ENCODE assay signal across 17 cellular contexts in the genomic region with DNA sequence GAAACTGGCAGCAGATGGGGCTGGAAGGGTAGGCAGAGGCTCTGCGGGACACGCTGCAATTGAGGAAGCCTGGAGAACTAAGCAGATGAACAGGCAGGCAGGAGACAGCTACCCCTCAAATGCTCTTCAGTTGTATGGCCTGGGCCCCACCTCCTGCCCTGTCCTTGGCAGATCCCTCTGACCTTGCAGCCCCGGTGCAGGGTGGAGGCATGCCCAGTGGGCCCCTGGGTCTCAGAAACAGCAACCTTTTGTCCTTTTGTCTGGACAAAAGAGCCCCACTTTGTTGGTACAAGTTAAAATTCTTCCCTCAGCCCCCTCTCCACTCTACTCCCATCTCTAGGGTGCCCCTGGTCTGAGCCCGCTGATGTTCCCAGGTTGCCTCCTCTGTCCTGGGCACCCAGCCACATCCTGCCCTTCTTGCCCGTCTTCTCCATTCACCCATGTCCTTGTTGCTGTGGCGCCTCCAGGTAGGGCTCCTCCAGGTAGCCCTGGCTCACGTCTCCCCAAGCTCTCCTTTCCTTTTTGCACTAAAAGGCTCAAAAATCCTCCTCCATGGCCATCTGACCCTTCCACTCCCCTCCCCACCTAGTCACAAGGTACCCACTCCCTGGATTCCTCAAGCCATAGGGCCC.
DNase-seq lines count a peak whose midpoint lies in the region; ATAC-seq and TF ChIP-seq lines count a peak whose summit lies in the region.
"Had no signal": no experiment of that assay in that cellular context is flagged by ENCODE, and none has a peak within 500 bp of the region (broad histone marks: within the 10 kb centered on the region; RNA-seq: fewer than 3 reads in every experiment).

No MANE protein-coding gene starts in this region.

- no peak for TF ChIP-seq POLR2A in vagina (IDR thresholded peaks at IDR 0.05)

- H4K8ac ChIP-seq in neuronal stem cell (ENCODE audit: low read depth, low read length): no peak overlapping the region

- intact Hi-C loops in natural killer cell (cut with micrococcal nuclease): no loop called here
- intact Hi-C loops in vagina (cut with DNase I): no loop called here

- peak overlapping the region; percentile 17 for H2BK15ac ChIP-seq in neuronal stem cell (ENCODE audit: low read length)

- WGBS in neuronal stem cell (ENCODE audit: extremely low coverage in 2 of 2, insufficient read length in 2 of 2, insufficient replicate concordance in 1 of 2), 2 donors: no CpG with 5 or more reads among the region's 7 CpGs

- no peak overlapping the region for H3K14ac ChIP-seq in neuronal stem cell (ENCODE audit: low read length)

- H3K27ac ChIP-seq in neuronal stem cell (replicated peaks; ENCODE audit: low read length): no peak overlapping the region
- peak overlapping the region; percentile 79 for H3K27ac ChIP-seq in vagina
- H3K27ac ChIP-seq: BLaER1 treated with 17β-estradiol and CSF1 and Interleukin-3, amounts not matched to agents 10 nM and 100 nM; VCaP had no signal

- DNase-seq in natural killer cell treated with Interleukin-12 subunit alpha and Interleukin-12 subunit beta and Interleukin-15 and Interleukin-18, amount 100 ng/mL, for 72 hours (ENCODE audit: low spot score): no peak
- no peak for DNase-seq in natural killer cell
- DNase-seq in neuronal stem cell (ENCODE audit: low spot score): no peak
- DNase-seq in vagina (ENCODE audit: extremely low spot score in 2 of 2): no peak
- no peak for DNase-seq in cortex of kidney (lab: John Stamatoyannopoulos, UW)
- DNase-seq: head of caudate nucleus; NCI-H226; stimulated activated CD4-positive, alpha-beta T cell treated with anti-CD3 and anti-CD28 coated beads, Interleukin-2, amount 100 ng/mL, for 48 hours had no signal

- H2BK5ac ChIP-seq in neuronal stem cell (ENCODE audit: low read length): no peak overlapping the region

- H3K9me3 ChIP-seq in neuronal stem cell (replicated peaks in 1 of 2; ENCODE audit: control insufficient read depth in 2 of 2, insufficient read depth in 1 of 2, low read depth in 1 of 2, low read length in 2 of 2) (no peaks in the 10 kb centered on the region), vagina (no peaks in the 10 kb centered on the region)
- H3K9me3 ChIP-seq: BLaER1 treated with 17β-estradiol and CSF1 and Interleukin-3, amounts not matched to agents 10 nM and 100 nM; esophagus muscularis mucosa had no signal

- H3K18ac ChIP-seq in neuronal stem cell (ENCODE audit: low read length): no peak overlapping the region

- H3K4me3 ChIP-seq in neuronal stem cell (ENCODE audit: low read length in 2 of 2): no peak overlapping the region
- H3K4me3 ChIP-seq in vagina: no peak overlapping the region
- H3K4me3 ChIP-seq: BLaER1 treated with 17β-estradiol and CSF1 and Interleukin-3, amounts not matched to agents 10 nM and 100 nM; esophagus muscularis mucosa; lung had no signal

- no peak overlapping the region for H2BK120ac ChIP-seq in neuronal stem cell (ENCODE audit: low read depth, low read length)

- H3K4ac ChIP-seq in neuronal stem cell (ENCODE audit: low read length): no peak overlapping the region

- no peak overlapping the region for H4K91ac ChIP-seq in neuronal stem cell (ENCODE audit: low read depth, low read length, poor library complexity)

- TF ChIP-seq CTCF in natural killer cell (IDR thresholded peaks at IDR 0.05) (no peak), vagina (IDR thresholded peaks at IDR 0.05) (no peak)

- H3K27ac Mint-ChIP-seq in natural killer cell treated with Interleukin-12 subunit alpha and Interleukin-12 subunit beta and Interleukin-15 and Interleukin-18, amount 100 ng/mL, for 72 hours: peak overlapping the region; percentile 80 to 97
- peak overlapping the region in 1 of 2 donors; percentile 50 for H3K27ac Mint-ChIP-seq in natural killer cell
- H3K27ac Mint-ChIP-seq in activated T-helper 17 cell treated with anti-CD3 and anti-CD28 coated beads, Interleukin-2, amount 50 U/mL, for 72 hours: peak overlapping the region; percentile 70
- H3K27ac Mint-ChIP-seq: dendritic cell treated with granulocyte-macrophage colony-stimulating factor and Interleukin-4, amounts not matched to agents 40 ng/mL and 50 ng/mL, for 4 days had no signal

- no peak overlapping the region for H3K4me2 ChIP-seq in neuronal stem cell (ENCODE audit: insufficient read depth, low read length, poor library complexity, severe bottlenecking)
- H3K4me2 ChIP-seq: BLaER1 treated with 17β-estradiol and CSF1 and Interleukin-3, amounts not matched to agents 10 nM and 100 nM had no signal

- no peaks in the 10 kb centered on the region for H3K9me3 Mint-ChIP-seq in natural killer cell treated with Interleukin-12 subunit alpha and Interleukin-12 subunit beta and Interleukin-15 and Interleukin-18, amount 100 ng/mL, for 72 hours
- H3K9me3 Mint-ChIP-seq in natural killer cell: no peaks in the 10 kb centered on the region
- H3K9me3 Mint-ChIP-seq in activated T-helper 17 cell treated with anti-CD3 and anti-CD28 coated beads, Interleukin-2, amount 50 U/mL, for 72 hours: no peaks in the 10 kb centered on the region
- H3K9me3 Mint-ChIP-seq: dendritic cell treated with granulocyte-macrophage colony-stimulating factor and Interleukin-4, amounts not matched to agents 40 ng/mL and 50 ng/mL, for 4 days; neural crest cell had no signal

- peaks cover 48 to 55% of the 10 kb centered on the region in 2 donors for H3K4me1 Mint-ChIP-seq in natural killer cell treated with Interleukin-12 subunit alpha and Interleukin-12 subunit beta and Interleukin-15 and Interleukin-18, amount 100 ng/mL, for 72 hours (ENCODE audit: low read depth in 2 of 2)
- peaks cover 18 to 20% of the 10 kb centered on the region in 2 donors for H3K4me1 Mint-ChIP-seq in natural killer cell
- H3K4me1 Mint-ChIP-seq in activated T-helper 17 cell treated with anti-CD3 and anti-CD28 coated beads, Interleukin-2, amount 50 U/mL, for 72 hours: peaks cover 39% of the 10 kb centered on the region

- H3K9ac ChIP-seq in neuronal stem cell (ENCODE audit: low read depth, low read length, poor library complexity): no peak overlapping the region
- H3K9ac ChIP-seq: BLaER1 treated with 17β-estradiol and CSF1 and Interleukin-3, amounts not matched to agents 10 nM and 100 nM had no signal

- ATAC-seq in natural killer cell treated with Interleukin-12 subunit alpha and Interleukin-12 subunit beta and Interleukin-15 and Interleukin-18, amount 100 ng/mL, for 72 hours: no peak
- ATAC-seq in natural killer cell (no peak), GM18520 (IDR thresholded peaks at IDR 0.05; ENCODE audit: unreplicated experiment) (no peak)
- ATAC-seq in activated T-helper 17 cell treated with anti-CD3 and anti-CD28 coated beads, Interleukin-2, amount 50 U/mL, for 72 hours (replicated peaks): no peak
- ATAC-seq: right cardiac atrium had no signal

- no peak overlapping the region for H2AFZ ChIP-seq in neuronal stem cell (ENCODE audit: low read length)

- no peaks in the 10 kb centered on the region for H3K27me3 Mint-ChIP-seq in natural killer cell treated with Interleukin-12 subunit alpha and Interleukin-12 subunit beta and Interleukin-15 and Interleukin-18, amount 100 ng/mL, for 72 hours
- no peaks in the 10 kb centered on the region for H3K27me3 Mint-ChIP-seq in natural killer cell (ENCODE audit: low read depth in 2 of 2)
- no peaks in the 10 kb centered on the region for H3K27me3 Mint-ChIP-seq in activated T-helper 17 cell treated with anti-CD3 and anti-CD28 coated beads, Interleukin-2, amount 50 U/mL, for 72 hours
- H3K27me3 Mint-ChIP-seq: dendritic cell treated with granulocyte-macrophage colony-stimulating factor and Interleukin-4, amounts not matched to agents 40 ng/mL and 50 ng/mL, for 4 days had no signal

- H3K79me1 ChIP-seq in neuronal stem cell (ENCODE audit: low read depth, low read length): no peaks in the 10 kb centered on the region

- H3K27me3 ChIP-seq in neuronal stem cell (ENCODE audit: control insufficient read depth in 3 of 3, insufficient read depth in 3 of 3, low read depth in 1 of 3, low read length in 3 of 3) (no peaks in the 10 kb centered on the region), vagina (no peaks in the 10 kb centered on the region)
- H3K27me3 ChIP-seq: BLaER1 treated with 17β-estradiol and CSF1 and Interleukin-3, amounts not matched to agents 10 nM and 100 nM; esophagus muscularis mucosa had no signal

- H2AK5ac ChIP-seq in neuronal stem cell (ENCODE audit: low read depth, low read length): no peak overlapping the region

- peak overlapping the region; percentile 72 for H3K4me3 Mint-ChIP-seq in natural killer cell treated with Interleukin-12 subunit alpha and Interleukin-12 subunit beta and Interleukin-15 and Interleukin-18, amount 100 ng/mL, for 72 hours
- H3K4me3 Mint-ChIP-seq in natural killer cell: no peak overlapping the region
- H3K4me3 Mint-ChIP-seq in activated T-helper 17 cell treated with anti-CD3 and anti-CD28 coated beads, Interleukin-2, amount 50 U/mL, for 72 hours: peak overlapping the region; percentile 67
- H3K4me3 Mint-ChIP-seq: dendritic cell treated with granulocyte-macrophage colony-stimulating factor and Interleukin-4, amounts not matched to agents 40 ng/mL and 50 ng/mL, for 4 days; neural crest cell had no signal

- H3K36me3 ChIP-seq in neuronal stem cell (replicated peaks in 1 of 2; ENCODE audit: control insufficient read depth in 2 of 2, insufficient read depth in 2 of 2, low read length in 2 of 2) (peaks cover 0 to 3% of the 10 kb centered on the region in 2 donors), vagina (no peaks in the 10 kb centered on the region)

- H3K36me3 Mint-ChIP-seq in natural killer cell treated with Interleukin-12 subunit alpha and Interleukin-12 subunit beta and Interleukin-15 and Interleukin-18, amount 100 ng/mL, for 72 hours: peaks cover 12% of the 10 kb centered on the region
- H3K36me3 Mint-ChIP-seq in natural killer cell: no peaks in the 10 kb centered on the region
- H3K36me3 Mint-ChIP-seq in activated T-helper 17 cell treated with anti-CD3 and anti-CD28 coated beads, Interleukin-2, amount 50 U/mL, for 72 hours (ENCODE audit: low read depth): peaks cover 21% of the 10 kb centered on the region

- H3K23ac ChIP-seq in neuronal stem cell (ENCODE audit: low read depth, low read length, poor library complexity): no peak overlapping the region

- H3K4me1 ChIP-seq in neuronal stem cell (ENCODE audit: control insufficient read depth in 2 of 2, insufficient read depth in 1 of 2, low read depth in 1 of 2, low read length in 2 of 2) (peaks cover 0 to 17% of the 10 kb centered on the region in 2 donors), vagina (peaks cover 72% of the 10 kb centered on the region)

- no peak overlapping the region for H2BK12ac ChIP-seq in neuronal stem cell (ENCODE audit: low read length)
